ENCODE assay signal across 26 cellular contexts in genomic region chr2:114659895-114660294, GRCh38.
"Had no signal": no experiment of that assay in that cellular context is flagged by ENCODE, and none has a peak within 500 bp of the region (broad histone marks: within the 10 kb centered on the region; RNA-seq: fewer than 3 reads in every experiment).

No MANE protein-coding gene starts in this region.

- H3K27ac Mint-ChIP-seq: T-cell; T-helper 1 cell treated with Interleukin-12 subunit alpha and Interleukin-12 subunit beta and Interleukin-4 antibody, amounts not matched to agents 30 μg/mL and 1 μg/mL, for 36 hours had no signal

- H3K9ac ChIP-seq: SK-N-SH had no signal

- H3K4me3 Mint-ChIP-seq: IgD-negative memory B cell; T-cell; T-helper 1 cell treated with Interleukin-12 subunit alpha and Interleukin-12 subunit beta and Interleukin-4 antibody, amounts not matched to agents 30 μg/mL and 1 μg/mL, for 36 hours had no signal

- DNase-seq: Karpas-422, KBM-7, MV-4-11, NCI-H1048, NCI-H1105, NCI-H1417 treated with DMSO at 0.1 percent for 48 hours, NCI-H146, NCI-H1694 treated with DMSO at 0.1 percent for 48 hours, NCI-H1930, NCI-H2081, NCI-H2107, NCI-H2227 treated with DMSO at 0.1 percent for 48 hours, NCI-H524, NCI-H69, NCI-H774, PC-3, SHP77, SK-N-SH, SW 1271, T-cell had no signal

- ATAC-seq: Panc1, PC-3, T-cell had no signal

- H3K9me3 Mint-ChIP-seq: T-cell; T-helper 1 cell treated with Interleukin-12 subunit alpha and Interleukin-12 subunit beta and Interleukin-4 antibody, amounts not matched to agents 30 μg/mL and 1 μg/mL, for 36 hours had no signal

- FAIRE-seq: HTR-8/SVneo had no signal

- H3K9me3 ChIP-seq: SK-N-SH had no signal

- H3K27ac ChIP-seq: HL-60, RWPE1 had no signal

- H3K36me3 Mint-ChIP-seq: IgD-negative memory B cell, T-cell had no signal

- H3K4me2 ChIP-seq: SK-N-SH had no signal
